ENCODE assay signal across 29 cellular contexts in the genomic region with DNA sequence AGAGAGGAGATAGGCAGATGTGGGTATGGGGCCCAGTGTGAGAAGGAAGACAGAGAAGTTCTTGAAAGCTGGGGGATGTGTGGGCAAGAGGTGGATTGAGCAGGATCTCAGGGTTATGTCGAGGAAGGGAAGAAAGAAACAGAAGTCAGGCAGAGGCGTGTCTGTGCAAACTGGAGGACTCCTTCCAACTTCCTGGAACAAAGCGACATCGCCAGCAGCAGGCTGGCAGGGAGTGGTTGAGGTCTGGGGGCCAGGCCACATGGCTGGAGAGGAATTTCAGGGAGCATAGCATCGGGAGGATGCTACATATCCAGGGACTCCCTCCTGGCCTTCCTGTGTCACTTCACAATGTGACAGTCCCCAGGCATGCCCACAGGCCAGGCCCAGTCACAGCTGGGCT. TPM values are rescaled to one million over a fixed set of nuclear protein-coding genes. Genes with fewer than 3 reads are reported as not detected.
DNase-seq lines count a peak whose midpoint lies in the region; ATAC-seq, FAIRE-seq and TF ChIP-seq lines count a peak whose summit lies in the region.
"Had no signal": no experiment of that assay in that cellular context is flagged by ENCODE, and none has a peak within 500 bp of the region (broad histone marks: within the 10 kb centered on the region; RNA-seq: fewer than 3 reads in every experiment).

No MANE protein-coding gene starts in this region.

- peak overlapping the region; percentile 6 for H2BK5ac ChIP-seq in mesendoderm (ENCODE audit: low read length)

- TF ChIP-seq POLR2A in breast epithelium (IDR thresholded peaks at IDR 0.05) = no peak

- ATAC-seq in GM19035 (IDR thresholded peaks at IDR 0.05; ENCODE audit: unreplicated experiment) = no peak
- ATAC-seq: activated T-cell treated with anti-CD3 and anti-CD28 coated beads, Interleukin-2, amount 50 U/mL, for 72 hours; K562; natural killer cell treated with Interleukin-12 subunit alpha and Interleukin-12 subunit beta and Interleukin-15 and Interleukin-18, amount 100 ng/mL, for 72 hours had no signal

- intact Hi-C loops in breast epithelium (cut with DNase I; ENCODE audit: low total_unique reads) (no loop called here), MCF 10A (cut with micrococcal nuclease) (no loop called here), mammary epithelial cell (cut with micrococcal nuclease) (no loop called here)

- BruUV-seq in MCF 10A (replicated peaks; lab: Mats Ljungman, UMichigan) (no TSS peak), mammary epithelial cell (replicated peaks; lab: Mats Ljungman, UMichigan) (no TSS peak)

- no peak overlapping the region for H3K4ac ChIP-seq in mesendoderm (ENCODE audit: low read depth, low read length)

- no peaks in the 10 kb centered on the region for H4K20me1 ChIP-seq in mammary epithelial cell (ENCODE audit: insufficient read depth, low read length)

- FAIRE-seq in small intestine (lab: Jason Lieb, UNC) = no peak
- FAIRE-seq: GM12891, K562 had no signal

- H3K9ac ChIP-seq in mammary epithelial cell (ENCODE audit: insufficient read depth, low read length) (no peak overlapping the region), mesendoderm (ENCODE audit: low read length) (no peak overlapping the region)

- H3K79me2 ChIP-seq in mammary epithelial cell (ENCODE audit: insufficient read depth, low read length) = no peaks in the 10 kb centered on the region
- H3K79me2 ChIP-seq in mesendoderm (ENCODE audit: control insufficient read depth, insufficient read depth, low read length) = no peaks in the 10 kb centered on the region

- no peak overlapping the region for H3K18ac ChIP-seq in mesendoderm (ENCODE audit: low read length)

- no peak overlapping the region for H2AK5ac ChIP-seq in mesendoderm (ENCODE audit: low read length)

- POLR2A ChIA-PET in MCF 10A (lab: Yijun Ruan, JAX) = no interaction called here

- H4K5ac ChIP-seq in mesendoderm (ENCODE audit: low read length) = no peak overlapping the region

- TF ChIP-seq CTCF in breast epithelium (IDR thresholded peaks at IDR 0.05) (no peak), MCF 10A (IDR thresholded peaks at IDR 0.05; ENCODE audit: unreplicated experiment) (no peak), mammary epithelial cell (conservative IDR thresholded peaks at IDR 0.05 in 1 of 2, IDR thresholded peaks at IDR 0.05 in 1 of 2; ENCODE audit: extremely low read depth in 1 of 2, insufficient read depth in 1 of 2, low read depth in 1 of 2, low read length in 2 of 2) (no peak)

- DNase-seq in breast epithelium (ENCODE audit: low spot score in 2 of 2) = no peak
- no peak for DNase-seq in MCF 10A (ENCODE audit: unreplicated experiment)
- DNase-seq in mammary epithelial cell = no peak
- no peak for DNase-seq in mesendoderm
- peak; percentile 46 for DNase-seq in small intestine
- no peak for DNase-seq in NCI-H1436 treated with DMSO at 0.1 percent for 48 hours (lab: John Stamatoyannopoulos, UW)
- DNase-seq in NCI-H345 (lab: John Stamatoyannopoulos, UW) = no peak
- DNase-seq: 8988T; activated CD4-positive, alpha-beta T cell treated with anti-CD3 and anti-CD28 coated beads for 4 hours; activated naive CD4-positive, alpha-beta T cell treated with anti-CD3 and anti-CD28 coated beads, Interleukin-2, amount 10 ng/mL, durations not matched to agents 7 days and 5 days; activated T-cell treated with anti-CD3 and anti-CD28 coated beads, Interleukin-2, amount 50 U/mL, for 72 hours; cerebellar nuclear complex; DND-41; effector memory CD4-positive, alpha-beta T cell; esophagus squamous epithelium; gastrocnemius medialis; mesenchymal stem cell; NCI-H1694; NCI-H2171 treated with DMSO at 0.1 percent for 48 hours; posterior cingulate gyrus; stimulated activated CD4-positive, alpha-beta T cell treated with anti-CD3 and anti-CD28 coated beads, Interleukin-2, amount 100 ng/mL, for 48 hours; stimulated activated naive CD4-positive, alpha-beta T cell treated with Interleukin-2 at 50 U/mL for 16 hours had no signal

- peaks cover 4% of the 10 kb centered on the region for H3K36me3 ChIP-seq in breast epithelium
- no peaks in the 10 kb centered on the region for H3K36me3 ChIP-seq in mammary epithelial cell (ENCODE audit: insufficient read depth, low read length)
- H3K36me3 ChIP-seq in mesendoderm (ENCODE audit: control insufficient read depth, insufficient read depth, low read length) = no peaks in the 10 kb centered on the region
- H3K36me3 ChIP-seq in small intestine (ENCODE audit: control insufficient read depth in 2 of 2, insufficient read depth in 2 of 2, low read length in 2 of 2) = no peaks in the 10 kb centered on the region
- H3K36me3 ChIP-seq: gastrocnemius medialis had no signal

- no peak overlapping the region for H3K4me3 Mint-ChIP-seq in MCF 10A (ENCODE audit: unreplicated experiment)
- H3K4me3 Mint-ChIP-seq: activated naive CD4-positive, alpha-beta T cell treated with anti-CD3 and anti-CD28 coated beads, Interleukin-2, amount 10 ng/mL, durations not matched to agents 7 days and 5 days; activated T-cell treated with anti-CD3 and anti-CD28 coated beads, Interleukin-2, amount 50 U/mL, for 72 hours; natural killer cell treated with Interleukin-12 subunit alpha and Interleukin-12 subunit beta and Interleukin-15 and Interleukin-18, amount 100 ng/mL, for 72 hours had no signal

- in situ Hi-C loops in mammary epithelial cell (cut with MboI; ENCODE audit: low sequenced_read_pairs in 2 of 2) = loop anchor here in 1 of 2 donors (25.0 kb wide), 2 partner anchors 412 to 1062 kb away; no protein-coding TSS in a partner anchor

- H3K79me1 ChIP-seq in mesendoderm (ENCODE audit: low read length) = no peaks in the 10 kb centered on the region

- H3K56ac ChIP-seq in mesendoderm (ENCODE audit: low read length) = peak overlapping the region; percentile 22

- H3K27ac Mint-ChIP-seq in MCF 10A (ENCODE audit: low read depth, unreplicated experiment) = no peak overlapping the region
- H3K27ac Mint-ChIP-seq: activated naive CD4-positive, alpha-beta T cell treated with anti-CD3 and anti-CD28 coated beads, Interleukin-2, amount 10 ng/mL, durations not matched to agents 7 days and 5 days; activated T-cell treated with anti-CD3 and anti-CD28 coated beads, Interleukin-2, amount 50 U/mL, for 72 hours; natural killer cell treated with Interleukin-12 subunit alpha and Interleukin-12 subunit beta and Interleukin-15 and Interleukin-18, amount 100 ng/mL, for 72 hours had no signal

- H3K4me1 Mint-ChIP-seq in MCF 10A (ENCODE audit: insufficient read depth, unreplicated experiment) = peaks cover 32% of the 10 kb centered on the region
- H3K4me1 Mint-ChIP-seq: activated naive CD4-positive, alpha-beta T cell treated with anti-CD3 and anti-CD28 coated beads, Interleukin-2, amount 10 ng/mL, durations not matched to agents 7 days and 5 days had no signal

- H4K8ac ChIP-seq in mesendoderm (ENCODE audit: low read depth, low read length) = no peak overlapping the region

- no peak overlapping the region for H3K4me2 ChIP-seq in mammary epithelial cell (ENCODE audit: insufficient read depth, low read depth, low read length)
- no peak overlapping the region for H3K4me2 ChIP-seq in mesendoderm (ENCODE audit: low read length)

- H3K23ac ChIP-seq in mesendoderm (ENCODE audit: low read length) = peak overlapping the region; percentile 11

- WGBS in mammary epithelial cell (ENCODE audit: low coverage, missing lambda C conversion rate) = 65% methylated on average over 5 of the region's 5 CpGs
- WGBS in mesendoderm (ENCODE audit: extremely low coverage, insufficient coverage, low lambda C conversion rate) = no CpG with 5 or more reads among the region's 5 CpGs
- 21 to 61% (median 53%) methylated on average over 5 of the region's 5 CpGs for WGBS in small intestine, 3 donors

- H3K9me3 Mint-ChIP-seq in MCF 10A (ENCODE audit: unreplicated experiment) = no peaks in the 10 kb centered on the region
- H3K9me3 Mint-ChIP-seq: activated naive CD4-positive, alpha-beta T cell treated with anti-CD3 and anti-CD28 coated beads, Interleukin-2, amount 10 ng/mL, durations not matched to agents 7 days and 5 days; activated T-cell treated with anti-CD3 and anti-CD28 coated beads, Interleukin-2, amount 50 U/mL, for 72 hours; natural killer cell treated with Interleukin-12 subunit alpha and Interleukin-12 subunit beta and Interleukin-15 and Interleukin-18, amount 100 ng/mL, for 72 hours had no signal

- H3K36me3 Mint-ChIP-seq in MCF 10A (ENCODE audit: insufficient read depth, unreplicated experiment) = no peaks in the 10 kb centered on the region
- H3K36me3 Mint-ChIP-seq: activated naive CD4-positive, alpha-beta T cell treated with anti-CD3 and anti-CD28 coated beads, Interleukin-2, amount 10 ng/mL, durations not matched to agents 7 days and 5 days; natural killer cell treated with Interleukin-12 subunit alpha and Interleukin-12 subunit beta and Interleukin-15 and Interleukin-18, amount 100 ng/mL, for 72 hours had no signal

- H3K27ac ChIP-seq in breast epithelium (peak overlapping the region; percentile 50 to 83), mammary epithelial cell (ENCODE audit: insufficient read depth, low read depth, low read length) (no peak overlapping the region), mesendoderm (ENCODE audit: low read depth, low read length) (no peak overlapping the region), small intestine (ENCODE audit: low read depth in 1 of 2, low read length in 1 of 2) (no peak overlapping the region)
- H3K27ac ChIP-seq: esophagus squamous epithelium had no signal

- H3K4me3 ChIP-seq in breast epithelium (no peak overlapping the region), mammary epithelial cell (replicated peaks in 1 of 3; ENCODE audit: insufficient read depth in 1 of 3, low read depth in 2 of 3, low read length in 3 of 3) (no peak overlapping the region), mesendoderm (ENCODE audit: low read length) (no peak overlapping the region), small intestine (ENCODE audit: low read depth in 1 of 2, low read length in 2 of 2) (no peak overlapping the region)
- H3K4me3 ChIP-seq: esophagus squamous epithelium, gastrocnemius medialis, K562, skin epidermis, tibial nerve had no signal

- peak overlapping the region; percentile 36 for H2AFZ ChIP-seq in mammary epithelial cell (ENCODE audit: low read depth, low read length)

- H2BK120ac ChIP-seq in mesendoderm (ENCODE audit: low read depth, low read length) = no peak overlapping the region

- H3K27me3 ChIP-seq in breast epithelium = no peaks in the 10 kb centered on the region
- no peaks in the 10 kb centered on the region for H3K27me3 ChIP-seq in mammary epithelial cell (ENCODE audit: insufficient read depth, low read length)
- H3K27me3 ChIP-seq in mesendoderm (ENCODE audit: insufficient read depth, low read length, poor library complexity) = no peaks in the 10 kb centered on the region
- no peaks in the 10 kb centered on the region for H3K27me3 ChIP-seq in small intestine (ENCODE audit: control insufficient read depth in 2 of 2, insufficient read depth in 2 of 2, low read length in 2 of 2)
- H3K27me3 ChIP-seq: esophagus squamous epithelium, gastrocnemius medialis, tibial nerve had no signal

- dilution Hi-C loops in mammary epithelial cell (cut with HindIII; ENCODE audit: low sequenced_read_pairs) = no loop called here

- CTCF ChIA-PET in MCF 10A (lab: Yijun Ruan, JAX) (interaction anchor here (0.6 to 10.0 kb wide), 7 partner anchors 10 to 579 kb away, joined by 4 to 129 read pairs (median 7); no protein-coding TSS in a partner anchor), mammary epithelial cell (lab: Charles Lee; ENCODE audit: low non-redundant PET) (no interaction called here)

- H3K4me1 ChIP-seq in breast epithelium = peaks cover 0 to 14% of the 10 kb centered on the region in 2 donors
- H3K4me1 ChIP-seq in mammary epithelial cell (ENCODE audit: insufficient read depth, low read length) = peaks cover 33% of the 10 kb centered on the region
- peaks cover 29% of the 10 kb centered on the region for H3K4me1 ChIP-seq in mesendoderm (ENCODE audit: control insufficient read depth, low read depth, low read length)
- H3K4me1 ChIP-seq in small intestine (ENCODE audit: control insufficient read depth in 2 of 2, insufficient read depth in 1 of 2, low read depth in 1 of 2, low read length in 1 of 2) = no peaks in the 10 kb centered on the region

- H3K27me3 Mint-ChIP-seq in MCF 10A (ENCODE audit: insufficient read depth, unreplicated experiment) = no peaks in the 10 kb centered on the region

- H3K9me3 ChIP-seq in breast epithelium = no peaks in the 10 kb centered on the region
- H3K9me3 ChIP-seq in mammary epithelial cell (replicated peaks; ENCODE audit: insufficient read depth, low read length) = no peaks in the 10 kb centered on the region
- H3K9me3 ChIP-seq in small intestine (ENCODE audit: control insufficient read depth, low read depth) = no peaks in the 10 kb centered on the region
- H3K9me3 ChIP-seq: esophagus squamous epithelium, gastrocnemius medialis, tibial nerve had no signal

- H2BK15ac ChIP-seq in mesendoderm (replicated peaks; ENCODE audit: low read depth) = no peak overlapping the region

RNA-seq across cellular contexts. Expression of gene MYZAP, which starts 42.9 kb away (rescaled TPM):
- total RNA-seq in breast epithelium = 10 to 100 TPM; 12.1 to 23.0 (median 16.7) TPM
- 0.96 and 1.3 TPM in 2 replicates for total RNA-seq in MCF 10A (2022)
- 1 to 10 TPM; 1.0 to 4.8 TPM for total RNA-seq in mammary epithelial cell
- 1.0 TPM for polyA plus RNA-seq in mammary epithelial cell
- not detected for polyA minus RNA-seq in mammary epithelial cell
- polyA plus RNA-seq in mesendoderm (2013, experiment 1 of 2) = 0.59 TPM
- 0.81 TPM for polyA plus RNA-seq in mesendoderm (2013, experiment 2 of 2)
- 10 to 100 TPM; 12.8 to 38.6 (median 31.8) TPM for polyA plus RNA-seq in small intestine
- total RNA-seq: activated CD8-positive, alpha-beta memory T cell treated with anti-CD3 and anti-CD28 coated beads for 36 hours; K562; natural killer cell treated with Interleukin-12 subunit alpha and Interleukin-12 subunit beta and Interleukin-15 and Interleukin-18, amount 100 ng/mL, for 72 hours had no signal

Comparison
In these comparisons a context has a peak if more than half of its experiments do, and no peak if none do; other contexts are left out.
1. H3K27ac ChIP-seq: peak in breast epithelium (2 of 2); none in mammary epithelial cell (single experiment), mesendoderm (single experiment) and small intestine (0 of 2).